Comparison of ENCODE assay signal across 2 cellular contexts in the genomic region with DNA sequence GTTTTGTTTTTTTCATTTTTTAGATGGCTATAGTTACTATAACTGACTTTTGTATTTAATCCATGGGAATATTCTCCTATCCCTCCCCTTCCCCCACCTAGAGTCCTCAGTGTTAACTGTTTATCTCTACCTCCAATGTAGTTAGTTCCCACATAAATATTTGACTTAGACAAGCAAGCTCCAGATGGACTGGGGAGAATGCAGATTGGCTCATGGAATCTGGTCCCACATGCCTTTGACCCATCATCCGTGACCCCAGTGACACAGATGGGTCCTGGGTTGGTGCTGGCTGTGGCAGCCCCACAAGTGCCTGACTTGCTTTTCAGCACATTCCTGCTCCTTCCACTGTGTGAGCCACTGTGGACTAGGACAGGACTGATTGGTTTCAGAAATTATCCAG.
TF ChIP-seq lines count a peak whose summit lies in the region.

No MANE protein-coding gene starts in this region.

TF ChIP-seq in IMR-90, 13 proteins besides CTCF, POLR2A, EP300 and RAD21:
- TF ChIP-seq MAZ (IDR thresholded peaks at IDR 0.05; ENCODE audit: borderline replicate concordance, low read depth, low read length): no peak
- no peak for TF ChIP-seq BHLHE40 (IDR thresholded peaks at IDR 0.05; ENCODE audit: low read depth, low read length)
- TF ChIP-seq RCOR1 (IDR thresholded peaks at IDR 0.05; ENCODE audit: insufficient replicate concordance, low read length): no peak
- no peak for TF ChIP-seq MXI1 (IDR thresholded peaks at IDR 0.05; ENCODE audit: borderline replicate concordance, low read depth, low read length)
- no peak for TF ChIP-seq CHD1 (IDR thresholded peaks at IDR 0.05; ENCODE audit: low read depth, low read length)
- no peak for TF ChIP-seq RFX5 (IDR thresholded peaks at IDR 0.05; ENCODE audit: low read depth, low read length)
- TF ChIP-seq MAFK (IDR thresholded peaks at IDR 0.05; ENCODE audit: low read depth, low read length): no peak
- TF ChIP-seq ELK1 (IDR thresholded peaks at IDR 0.05; ENCODE audit: borderline replicate concordance, low read depth, low read length): no peak
- no peak for TF ChIP-seq USF2 (IDR thresholded peaks at IDR 0.05; ENCODE audit: low read depth, low read length)
- no peak for TF ChIP-seq FOS (IDR thresholded peaks at IDR 0.05; ENCODE audit: low read depth, low read length)
- no peak for TF ChIP-seq NFE2L2 (IDR thresholded peaks at IDR 0.05; ENCODE audit: low read depth, low read length)
- TF ChIP-seq SMC3 (IDR thresholded peaks at IDR 0.05; ENCODE audit: low read depth, low read length): no peak
- no peak for TF ChIP-seq CEBPB (IDR thresholded peaks at IDR 0.05; ENCODE audit: low read depth, low read length)

TF ChIP-seq in HEK293T, 16 proteins besides CTCF, POLR2A, EP300 and RAD21 (continued from another document):
- TF ChIP-seq TARDBP (IDR thresholded peaks at IDR 0.05): no peak
